ENCODE assay signal across 8 cellular contexts in genomic region chr2:61144697-61145268, GRCh38. TPM values are rescaled to one million over a fixed set of nuclear protein-coding genes. Genes with fewer than 3 reads are reported as not detected.
DNase-seq lines count a peak whose midpoint lies in the region; ATAC-seq and TF ChIP-seq lines count a peak whose summit lies in the region.

No MANE protein-coding gene starts in this region.

- H2AFZ ChIP-seq in OCI-LY1 (ENCODE audit: low read length), result no peak overlapping the region

- H3K4me1 ChIP-seq in OCI-LY1 (ENCODE audit: insufficient read depth, low read length, severe bottlenecking) (peaks cover 6% of the 10 kb centered on the region), esophagus (ENCODE audit: control insufficient read depth in 2 of 2, insufficient read depth in 2 of 2, low read length in 1 of 2) (peaks cover 0 to 2% of the 10 kb centered on the region in 2 donors)

- peak; percentile 83 for TF ChIP-seq POLR2A in GM19193 (IDR thresholded peaks at IDR 0.05; ENCODE audit: extremely low read depth, insufficient read depth, insufficient read length)

- H3K36me3 ChIP-seq in OCI-LY1 (ENCODE audit: insufficient read depth, low read length) (peaks cover 24% of the 10 kb centered on the region), esophagus (ENCODE audit: control insufficient read depth in 2 of 2, insufficient read depth in 2 of 2, low read length in 1 of 2) (no peaks in the 10 kb centered on the region)

- TF ChIP-seq CTCF in AG10803 (conservative IDR thresholded peaks at IDR 0.05; ENCODE audit: low read length) (peak; percentile 16; the same call in 1 of the 2 replicates), OCI-LY1 (IDR thresholded peaks at IDR 0.05; ENCODE audit: low read length) (no peak; the same call in 1 of the 2 replicates)

- H3K27me3 Mint-ChIP-seq in activated T-cell treated with anti-CD3 and anti-CD28 coated beads, Interleukin-2, amount 50 U/mL, for 4 hours (ENCODE audit: low read depth), result no peaks in the 10 kb centered on the region

- H3K9me3 ChIP-seq in OCI-LY1 (ENCODE audit: low read length) (no peaks in the 10 kb centered on the region), esophagus (ENCODE audit: control insufficient read depth in 2 of 2, insufficient read depth in 1 of 2, low read depth in 1 of 2, low read length in 1 of 2) (no peaks in the 10 kb centered on the region)

- H3K4me2 ChIP-seq in OCI-LY1 (ENCODE audit: low read length), result peak overlapping the region; percentile 53

- DNase-seq in AG10803 (ENCODE audit: low read depth) (peak; percentile 95), mucosa of gallbladder (ENCODE audit: low spot score) (peak; percentile 98)
- DNase-seq in activated T-cell treated with anti-CD3 and anti-CD28 coated beads, Interleukin-2, amount 50 U/mL, for 4 hours, result peak; percentile 90
- DNase-seq in stimulated activated CD8-positive, alpha-beta memory T cell treated with anti-CD3 and anti-CD28 coated beads, Interleukin-4, amount 100 ng/mL, for 1 hour (ENCODE audit: low read depth in 2 of 2, low spot score in 1 of 2), result peak; percentile 71 to 90

- no peaks in the 10 kb centered on the region for H3K9me3 Mint-ChIP-seq in activated T-cell treated with anti-CD3 and anti-CD28 coated beads, Interleukin-2, amount 50 U/mL, for 4 hours

- H3K9ac ChIP-seq in OCI-LY1 (ENCODE audit: low read length), result peak overlapping the region; percentile 54

- H3K27ac ChIP-seq in OCI-LY1 (ENCODE audit: low read depth, low read length, poor library complexity, severe bottlenecking) (peak overlapping the region; percentile 33), esophagus (ENCODE audit: low read depth in 2 of 2, low read length in 1 of 2) (peak overlapping the region; percentile 57 to 88)

- no peaks in the 10 kb centered on the region for H4K20me1 ChIP-seq in OCI-LY1 (ENCODE audit: insufficient read depth, low read length)

- no peaks in the 10 kb centered on the region for H3K9me2 ChIP-seq in OCI-LY1 (ENCODE audit: low read depth, low read length)

- peak; percentile 90 for ATAC-seq in HG03439 (IDR thresholded peaks at IDR 0.05; ENCODE audit: unreplicated experiment)
- peak; percentile 94 for ATAC-seq in activated T-cell treated with anti-CD3 and anti-CD28 coated beads, Interleukin-2, amount 50 U/mL, for 4 hours

- H3K36me3 Mint-ChIP-seq in activated T-cell treated with anti-CD3 and anti-CD28 coated beads, Interleukin-2, amount 50 U/mL, for 4 hours (ENCODE audit: insufficient read depth), result peaks cover 6% of the 10 kb centered on the region

- WGBS in esophagus, 2 donors, result 5 to 9% methylated on average over 31 of the region's 31 CpGs

- H3K27me3 ChIP-seq in OCI-LY1 (ENCODE audit: insufficient read depth, low read length) (no peaks in the 10 kb centered on the region), esophagus (ENCODE audit: control insufficient read depth in 1 of 2, insufficient read depth in 2 of 2, low read length in 2 of 2) (no peaks in the 10 kb centered on the region)

- peak overlapping the region; percentile 81 for H3K4me3 Mint-ChIP-seq in activated T-cell treated with anti-CD3 and anti-CD28 coated beads, Interleukin-2, amount 50 U/mL, for 4 hours

- H3F3A ChIP-seq in OCI-LY1 (ENCODE audit: insufficient read depth, low read length), result no peaks in the 10 kb centered on the region

- H3K4me3 ChIP-seq in AG10803 (ENCODE audit: low read length), result peak overlapping the region; percentile 98
- H3K4me3 ChIP-seq in OCI-LY1 (ENCODE audit: low read depth, low read length, poor library complexity, severe bottlenecking), result peak overlapping the region; percentile 63
- H3K4me3 ChIP-seq in esophagus (ENCODE audit: low read depth in 1 of 2, low read length in 2 of 2), result peak overlapping the region; percentile 40 to 61

- peaks cover 4% of the 10 kb centered on the region for H3K4me1 Mint-ChIP-seq in activated T-cell treated with anti-CD3 and anti-CD28 coated beads, Interleukin-2, amount 50 U/mL, for 4 hours (ENCODE audit: low read depth)

- H3K79me2 ChIP-seq in OCI-LY1 (ENCODE audit: insufficient read depth, low read length), result no peaks in the 10 kb centered on the region

RNA-seq across cellular contexts. Expression of gene C2orf74, which starts 17.2 kb away (rescaled TPM):
- 1 to 10 TPM; 3.7 to 7.1 (median 6.1) TPM for total RNA-seq in activated T-cell treated with anti-CD3 and anti-CD28 coated beads, Interleukin-2, amount 50 U/mL, for 4 hours
- 1 to 10 TPM; 5.3 to 7.2 TPM for polyA plus RNA-seq in esophagus
- total RNA-seq in mucosa of gallbladder, result 17.2 TPM

Comparison
In these comparisons a context has a peak if more than half of its experiments do, and no peak if none do; other contexts are left out.
1. Peak in every context shown above with its lines: DNase-seq, ATAC-seq, H3K4me3 ChIP-seq and H3K27ac ChIP-seq.